ENCODE assay signal across 8 cellular contexts in the genomic region with DNA sequence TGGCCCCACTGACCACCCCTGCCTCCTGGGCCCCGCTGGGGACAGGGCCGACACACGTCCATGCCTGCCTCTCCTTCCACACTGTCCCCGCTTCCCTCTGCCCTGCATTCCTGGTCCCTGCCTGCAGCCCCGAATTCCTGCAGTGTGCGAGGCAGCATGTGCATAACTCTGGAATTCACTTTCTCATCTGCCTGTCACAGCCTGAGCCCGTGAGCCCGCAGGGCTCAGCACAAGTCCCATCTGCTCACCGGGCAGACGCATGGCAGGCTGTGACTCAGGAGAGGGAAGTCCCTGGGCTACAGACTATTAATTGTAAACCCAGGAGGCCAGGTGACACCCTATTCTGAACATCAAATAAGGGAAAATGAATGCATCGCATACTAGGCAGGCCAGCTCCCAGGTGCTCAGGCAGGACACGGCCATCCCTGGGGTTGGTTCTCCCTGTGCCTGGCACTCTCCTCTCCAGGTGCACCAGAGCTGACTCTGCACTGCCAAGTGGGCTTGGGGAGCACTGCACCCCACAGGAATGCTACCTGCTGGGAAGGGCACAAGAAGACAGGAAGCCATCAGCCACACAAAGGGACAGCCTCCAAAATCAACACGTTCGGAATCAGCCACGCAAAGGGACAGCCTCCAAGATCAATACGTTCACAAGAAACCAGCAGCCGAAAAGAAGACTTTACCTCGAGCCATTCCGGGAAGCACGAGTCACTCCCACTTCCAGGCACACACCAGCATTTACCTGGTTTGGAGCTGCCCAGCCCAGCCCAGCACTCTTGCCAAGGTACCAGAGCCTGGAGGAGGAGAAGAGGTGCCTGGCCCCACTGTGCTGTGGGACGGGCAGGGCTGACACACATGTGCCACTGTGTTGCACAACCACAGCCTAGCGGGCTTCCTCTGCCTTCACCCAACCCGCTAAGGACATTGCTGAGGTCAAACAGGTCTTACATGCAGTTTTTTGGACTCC.
DNase-seq lines count a peak whose midpoint lies in the region; FAIRE-seq and TF ChIP-seq lines count a peak whose summit lies in the region.

No MANE protein-coding gene starts in this region.

- 61% methylated on average over 20 of the region's 23 CpGs for WGBS in suprapubic skin

- FAIRE-seq in frontal cortex (lab: Jason Lieb, UNC), result no peak

- H3K9me3 ChIP-seq in suprapubic skin, result no peaks in the 10 kb centered on the region

- H3K4me3 ChIP-seq in kidney epithelial cell (ENCODE audit: low read depth, low read length) (no peak overlapping the region), suprapubic skin (no peak overlapping the region)

- H3K36me3 ChIP-seq in kidney epithelial cell (ENCODE audit: control insufficient read depth, insufficient read depth, low read length), result no peaks in the 10 kb centered on the region
- no peaks in the 10 kb centered on the region for H3K36me3 ChIP-seq in suprapubic skin

- TF ChIP-seq POLR2A in suprapubic skin (IDR thresholded peaks at IDR 0.05), result no peak

- no peak for TF ChIP-seq CTCF in kidney epithelial cell (IDR thresholded peaks at IDR 0.05; ENCODE audit: insufficient read depth, low read length, poor library complexity, severe bottlenecking)
- TF ChIP-seq CTCF in suprapubic skin (IDR thresholded peaks at IDR 0.05), result no peak

- H3K27ac ChIP-seq in suprapubic skin, result peak overlapping the region; percentile 91

- DNase-seq in NCI-H524 (lab: John Stamatoyannopoulos, UW), result peak; percentile 47 to 75
- DNase-seq in NCI-H524 treated with DMSO at 0.1 percent for 48 hours (lab: John Stamatoyannopoulos, UW), result no peak
- DNase-seq in RPMI7951 (ENCODE audit: low read depth), result peak; percentile 93
- peak; percentile 73 for DNase-seq in kidney epithelial cell (ENCODE audit: low read depth)
- peak; percentile 69 to 83 for DNase-seq in suprapubic skin (ENCODE audit: low spot score in 2 of 2)
- DNase-seq in activated gamma-delta T cell treated with Interleukin-2 at 50 U/mL for 16 hours, result no peak
- no peak for DNase-seq in GM19240 (ENCODE audit: insufficient read length, low spot score)
- DNase-seq in frontal cortex (ENCODE audit: low spot score in 2 of 2), result no peak

- peaks cover 38% of the 10 kb centered on the region for H3K4me1 ChIP-seq in suprapubic skin

- no peaks in the 10 kb centered on the region for H3K27me3 ChIP-seq in kidney epithelial cell (ENCODE audit: control insufficient read depth, insufficient read depth, low read length)
- peaks cover 34% of the 10 kb centered on the region for H3K27me3 ChIP-seq in suprapubic skin

- no peak for TF ChIP-seq EP300 in suprapubic skin (IDR thresholded peaks at IDR 0.05)

Comparison
In these comparisons a context has a peak if more than half of its experiments do, and no peak if none do; other contexts are left out.
1. DNase-seq: peak in NCI-H524 (2 of 2), RPMI7951 (single experiment), kidney epithelial cell (single experiment) and suprapubic skin (2 of 2); none in NCI-H524 treated with DMSO at 0.1 percent for 48 hours (single experiment), activated gamma-delta T cell treated with Interleukin-2 at 50 U/mL for 16 hours (single experiment), GM19240 (single experiment) and frontal cortex (0 of 2).